Comparison of ENCODE assay signal across 12 cellular contexts in the genomic region with DNA sequence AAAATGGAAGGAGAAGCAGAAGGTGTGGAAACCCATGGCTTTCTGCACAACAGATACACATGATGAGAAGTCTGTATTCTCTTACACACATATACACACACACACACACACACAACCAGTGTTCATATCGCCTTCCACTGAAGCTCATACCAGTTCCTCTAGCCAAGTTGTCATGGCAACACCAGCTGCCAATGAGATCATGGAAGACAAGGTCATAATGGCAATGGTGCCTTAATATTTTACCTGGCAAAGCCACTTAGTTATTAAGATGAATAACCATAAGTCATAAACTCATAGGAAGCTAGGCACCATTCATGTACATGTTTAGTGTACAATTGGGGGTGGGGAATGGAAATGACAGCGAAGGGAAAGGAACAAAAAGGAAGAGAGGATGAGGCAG. TPM values are rescaled to one million over a fixed set of nuclear protein-coding genes. Genes with fewer than 3 reads are reported as not detected.
DNase-seq lines count a peak whose midpoint lies in the region; ATAC-seq and TF ChIP-seq lines count a peak whose summit lies in the region.
"Had no signal": no experiment of that assay in that cellular context is flagged by ENCODE, and none has a peak within 500 bp of the region (broad histone marks: within the 10 kb centered on the region; RNA-seq: fewer than 3 reads in every experiment).

No MANE protein-coding gene starts in this region.

- no peak for TF ChIP-seq CTCF in glutamatergic neuron (IDR thresholded peaks at IDR 0.05; ENCODE audit: partially characterized antibody, unreplicated experiment)

- no peaks in the 10 kb centered on the region for H3K9me3 ChIP-seq in GM23248 (ENCODE audit: low read depth)
- H3K9me3 ChIP-seq: ascending aorta had no signal

- H3K4me3 ChIP-seq in GM23248: no peak overlapping the region

- H3K4me2 ChIP-seq in GM23248 (ENCODE audit: unreplicated experiment): no peak overlapping the region

- no peaks in the 10 kb centered on the region for H3K9me2 ChIP-seq in GM23248 (ENCODE audit: insufficient read depth)

- peaks cover 17% of the 10 kb centered on the region for H3K4me1 ChIP-seq in GM23248 (ENCODE audit: insufficient read depth)

- peaks cover 11% of the 10 kb centered on the region for H3K27me3 Mint-ChIP-seq in glutamatergic neuron (ENCODE audit: unreplicated experiment)

- peaks cover 43% of the 10 kb centered on the region for H3K4me1 Mint-ChIP-seq in glutamatergic neuron (ENCODE audit: low read depth, unreplicated experiment)

- no peaks in the 10 kb centered on the region for H3K36me3 ChIP-seq in GM23248 (ENCODE audit: low read depth)
- H3K36me3 ChIP-seq: ascending aorta had no signal

- no peaks in the 10 kb centered on the region for H3K79me2 ChIP-seq in GM23248 (ENCODE audit: insufficient read depth)

- no peaks in the 10 kb centered on the region for H3K27me3 ChIP-seq in GM23248 (replicated peaks; ENCODE audit: insufficient read depth)
- H3K27me3 ChIP-seq: ascending aorta had no signal

- WGBS in GM23248 (ENCODE audit: low coverage in 1 of 2, low lambda C conversion rate in 2 of 2, missing lambda C conversion rate in 2 of 2), 2 experiments: 45 to 65% methylated on average over 2 of the region's 2 CpGs

- peaks cover 12% of the 10 kb centered on the region for H3K9me3 Mint-ChIP-seq in glutamatergic neuron (ENCODE audit: unreplicated experiment)

- no peak overlapping the region for H3K27ac ChIP-seq in GM23248

- in situ Hi-C loops in GM23248 (cut with MboI): no loop called here

- no peaks in the 10 kb centered on the region for H3K36me3 Mint-ChIP-seq in glutamatergic neuron (ENCODE audit: unreplicated experiment)

- DNase-seq in CD1c-positive myeloid dendritic cell (ENCODE audit: extremely low spot score): peak; percentile 57
- peak; percentile 57 for DNase-seq in GM23248
- DNase-seq in SW480 (ENCODE audit: low spot score): peak; percentile 22
- no peak for DNase-seq in glutamatergic neuron
- DNase-seq in GM19238 (ENCODE audit: insufficient read length, low spot score): no peak

- no peaks in the 10 kb centered on the region for H4K20me1 ChIP-seq in GM23248 (ENCODE audit: insufficient read depth)

- ATAC-seq in GM21390 (IDR thresholded peaks at IDR 0.05; ENCODE audit: unreplicated experiment): no peak
- ATAC-seq in GM21528 (IDR thresholded peaks at IDR 0.05; ENCODE audit: low FRiP score, unreplicated experiment): no peak
- ATAC-seq in GM18867 (IDR thresholded peaks at IDR 0.05; ENCODE audit: unreplicated experiment): no peak
- ATAC-seq: activated CD4-positive, CD25-positive, alpha-beta regulatory T cell treated with anti-CD3 and anti-CD28 coated beads, Interleukin-2, amount 50 U/mL, for 24 hours had no signal

- H3K9ac ChIP-seq in GM23248: no peak overlapping the region

- H3K4me3 Mint-ChIP-seq in glutamatergic neuron (ENCODE audit: unreplicated experiment): peak overlapping the region; percentile 57

- peak overlapping the region; percentile 78 for H3K27ac Mint-ChIP-seq in glutamatergic neuron (ENCODE audit: unreplicated experiment)

- peaks cover 19% of the 10 kb centered on the region for H3F3A ChIP-seq in GM23248 (ENCODE audit: insufficient read depth)

- no peak overlapping the region for H2AFZ ChIP-seq in GM23248

RNA-seq across cellular contexts. Expression of gene DHRS12, which starts 2.6 kb away (rescaled TPM):
- 1.6 and 5.7 TPM in 2 replicates for total RNA-seq in GM23248 (2014; rRNA removed; shearing (Covaris generic))
- polyA plus RNA-seq in GM23248 (2016; fragmentation: Nextera tagmentation; extraction: Ambion mirVana): 13.3 and 15.2 TPM in 2 replicates
- 19.8 TPM for total RNA-seq in glutamatergic neuron (ENCODE audit: unreplicated experiment)

RNA-seq across cellular contexts. Expression of gene TMEM272, which starts 38.4 kb away (rescaled TPM):
- not detected in 2 replicates for total RNA-seq in GM23248 (2014; rRNA removed; shearing (Covaris generic))
- not detected in 2 replicates for polyA plus RNA-seq in GM23248 (2016; fragmentation: Nextera tagmentation; extraction: Ambion mirVana)
- 0.59 TPM for total RNA-seq in glutamatergic neuron (ENCODE audit: unreplicated experiment)
- total RNA-seq: ascending aorta, NCI-H460, pulmonary artery endothelial cell had no signal

RNA-seq across cellular contexts. Expression of gene CCDC70, which starts 55.2 kb away (rescaled TPM):
- not detected in 2 replicates for total RNA-seq in GM23248 (2014; rRNA removed; shearing (Covaris generic))
- not detected in 2 replicates for polyA plus RNA-seq in GM23248 (2016; fragmentation: Nextera tagmentation; extraction: Ambion mirVana)
- not detected for total RNA-seq in glutamatergic neuron (ENCODE audit: unreplicated experiment)
- total RNA-seq: ascending aorta, NCI-H460, pulmonary artery endothelial cell had no signal

Comparison
In these comparisons a context has a peak if more than half of its experiments do, and no peak if none do; other contexts are left out.
1. DNase-seq: peak in CD1c-positive myeloid dendritic cell (single experiment), GM23248 (single experiment) and SW480 (single experiment); none in glutamatergic neuron (single experiment) and GM19238 (single experiment).